ENCODE assay signal across 17 cellular contexts in the genomic region with DNA sequence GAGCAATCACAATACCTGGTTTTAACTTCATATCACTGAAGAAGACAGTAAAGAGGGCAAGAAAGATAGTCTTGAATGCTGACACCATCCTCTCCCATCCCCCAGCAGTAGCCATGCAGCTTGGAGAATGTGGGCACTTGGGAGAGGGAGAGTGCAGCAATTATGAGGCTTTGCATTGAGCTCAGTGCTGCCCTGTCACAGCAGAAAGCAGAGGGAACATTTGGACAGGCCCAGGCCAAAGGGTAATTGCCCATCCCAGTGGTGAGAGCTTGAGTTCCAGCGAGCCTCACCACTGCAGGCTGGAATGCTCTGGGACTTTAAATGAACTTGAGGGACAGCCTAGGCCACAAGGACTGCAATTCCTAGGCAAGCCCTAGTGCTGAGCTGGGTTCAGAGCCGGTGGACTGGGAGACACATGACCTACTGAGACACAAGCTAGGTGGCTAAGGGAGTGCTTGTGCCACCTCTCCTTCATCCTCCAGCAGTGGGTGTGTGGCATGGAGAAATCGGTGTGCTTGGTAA. TPM values are rescaled to one million over a fixed set of nuclear protein-coding genes. Genes with fewer than 3 reads are reported as not detected.
DNase-seq lines count a peak whose midpoint lies in the region; ATAC-seq and TF ChIP-seq lines count a peak whose summit lies in the region.
"Had no signal": no experiment of that assay in that cellular context is flagged by ENCODE, and none has a peak within 500 bp of the region (broad histone marks: within the 10 kb centered on the region; RNA-seq: fewer than 3 reads in every experiment).

No MANE protein-coding gene starts in this region.

- intact Hi-C loops in natural killer cell (cut with micrococcal nuclease) (no loop called here), spleen (cut with DNase I; ENCODE audit: low total_unique reads) (no loop called here), stomach (cut with DNase I; ENCODE audit: low total_unique reads) (no loop called here)

- no peak overlapping the region for H3K27ac Mint-ChIP-seq in natural killer cell treated with Interleukin-12 subunit alpha and Interleukin-12 subunit beta and Interleukin-15 and Interleukin-18, amount 100 ng/mL, for 72 hours
- no peak overlapping the region for H3K27ac Mint-ChIP-seq in natural killer cell
- H3K27ac Mint-ChIP-seq: CD4-positive, alpha-beta T cell; H9 had no signal

- TF ChIP-seq EP300 in stomach (IDR thresholded peaks at IDR 0.05): no peak

- peaks cover 0 to 16% of the 10 kb centered on the region in 2 donors for H3K4me1 ChIP-seq in right atrium auricular region
- H3K4me1 ChIP-seq in spleen: no peaks in the 10 kb centered on the region
- H3K4me1 ChIP-seq in stomach: no peaks in the 10 kb centered on the region
- H3K4me1 ChIP-seq: BLaER1 treated with 17β-estradiol and CSF1 and Interleukin-3, amounts not matched to agents 10 nM and 100 nM had no signal

- DNase-seq in natural killer cell treated with Interleukin-12 subunit alpha and Interleukin-12 subunit beta and Interleukin-15 and Interleukin-18, amount 100 ng/mL, for 72 hours (ENCODE audit: low spot score): no peak
- DNase-seq in natural killer cell (no peak), right atrium auricular region (ENCODE audit: low spot score) (no peak), spleen (peak; percentile 33), stomach (no peak), NCI-H526 treated with DMSO at 0.1 percent for 48 hours (lab: John Stamatoyannopoulos, UW) (no peak)
- DNase-seq: ACHN; CD4-positive, alpha-beta T cell; DMS79; GOT3; H9 had no signal

- H3K4me3 ChIP-seq in right atrium auricular region: no peak overlapping the region
- H3K4me3 ChIP-seq in spleen: no peak overlapping the region
- H3K4me3 ChIP-seq in stomach: no peak overlapping the region
- H3K4me3 ChIP-seq: BLaER1 treated with 17β-estradiol and CSF1 and Interleukin-3, amounts not matched to agents 10 nM and 100 nM; GM12878 had no signal

- no peaks in the 10 kb centered on the region for H3K36me3 ChIP-seq in right atrium auricular region
- no peaks in the 10 kb centered on the region for H3K36me3 ChIP-seq in spleen
- H3K36me3 ChIP-seq in stomach: no peaks in the 10 kb centered on the region
- H3K36me3 ChIP-seq: BLaER1 treated with 17β-estradiol and CSF1 and Interleukin-3, amounts not matched to agents 10 nM and 100 nM had no signal

- no peaks in the 10 kb centered on the region for H3K36me3 Mint-ChIP-seq in natural killer cell treated with Interleukin-12 subunit alpha and Interleukin-12 subunit beta and Interleukin-15 and Interleukin-18, amount 100 ng/mL, for 72 hours
- no peaks in the 10 kb centered on the region for H3K36me3 Mint-ChIP-seq in natural killer cell

- TF ChIP-seq CTCF in natural killer cell (IDR thresholded peaks at IDR 0.05) (no peak), right atrium auricular region (IDR thresholded peaks at IDR 0.05) (no peak), spleen (IDR thresholded peaks at IDR 0.05 in 8 of 11, conservative IDR thresholded peaks at IDR 0.05 in 3 of 11) (no peak), stomach (IDR thresholded peaks at IDR 0.05) (no peak)

- H3K4me3 Mint-ChIP-seq in natural killer cell treated with Interleukin-12 subunit alpha and Interleukin-12 subunit beta and Interleukin-15 and Interleukin-18, amount 100 ng/mL, for 72 hours: no peak overlapping the region
- no peak overlapping the region for H3K4me3 Mint-ChIP-seq in natural killer cell
- H3K4me3 Mint-ChIP-seq: CD4-positive, alpha-beta T cell; H9 had no signal

- WGBS in spleen, 5 donors: 83 to 96% (median 91%) methylated on average over 3 of the region's 3 CpGs
- 80 to 91% (median 84%) methylated on average over 3 of the region's 3 CpGs for WGBS in stomach, 5 donors

- peak; percentile 24 to 43 for ATAC-seq in natural killer cell treated with Interleukin-12 subunit alpha and Interleukin-12 subunit beta and Interleukin-15 and Interleukin-18, amount 100 ng/mL, for 72 hours
- ATAC-seq in natural killer cell (no peak), GM18505 (IDR thresholded peaks at IDR 0.05; ENCODE audit: unreplicated experiment) (no peak)
- ATAC-seq: GM12878 had no signal

- H3K27me3 ChIP-seq in right atrium auricular region (no peaks in the 10 kb centered on the region), spleen (replicated peaks in 1 of 7) (no peaks in the 10 kb centered on the region), stomach (no peaks in the 10 kb centered on the region)
- H3K27me3 ChIP-seq: BLaER1 treated with 17β-estradiol and CSF1 and Interleukin-3, amounts not matched to agents 10 nM and 100 nM had no signal

- peak overlapping the region; percentile 27 to 60 for H3K27ac ChIP-seq in right atrium auricular region
- no peak overlapping the region for H3K27ac ChIP-seq in spleen
- no peak overlapping the region for H3K27ac ChIP-seq in stomach
- H3K27ac ChIP-seq: BLaER1 treated with 17β-estradiol and CSF1 and Interleukin-3, amounts not matched to agents 10 nM and 100 nM had no signal

- H3K9me3 Mint-ChIP-seq in natural killer cell treated with Interleukin-12 subunit alpha and Interleukin-12 subunit beta and Interleukin-15 and Interleukin-18, amount 100 ng/mL, for 72 hours: no peaks in the 10 kb centered on the region
- peaks cover 0 to 3% of the 10 kb centered on the region in 2 donors for H3K9me3 Mint-ChIP-seq in natural killer cell

- H3K9me3 ChIP-seq in right atrium auricular region: no peaks in the 10 kb centered on the region
- no peaks in the 10 kb centered on the region for H3K9me3 ChIP-seq in spleen
- H3K9me3 ChIP-seq in stomach: peaks cover 0 to 8% (median 0%) of the 10 kb centered on the region in 4 donors

- no peaks in the 10 kb centered on the region for H3K4me1 Mint-ChIP-seq in natural killer cell treated with Interleukin-12 subunit alpha and Interleukin-12 subunit beta and Interleukin-15 and Interleukin-18, amount 100 ng/mL, for 72 hours (ENCODE audit: low read depth in 2 of 2)
- no peaks in the 10 kb centered on the region for H3K4me1 Mint-ChIP-seq in natural killer cell
- H3K4me1 Mint-ChIP-seq: H9 had no signal

- no peak for TF ChIP-seq POLR2A in spleen (IDR thresholded peaks at IDR 0.05)
- TF ChIP-seq POLR2A in GM18505 (IDR thresholded peaks at IDR 0.05; ENCODE audit: borderline replicate concordance, extremely low read depth, insufficient read depth, insufficient read length): no peak
- no peak for TF ChIP-seq POLR2A in stomach (IDR thresholded peaks at IDR 0.05)

- peaks cover 4 to 18% of the 10 kb centered on the region in 2 donors for H3K27me3 Mint-ChIP-seq in natural killer cell treated with Interleukin-12 subunit alpha and Interleukin-12 subunit beta and Interleukin-15 and Interleukin-18, amount 100 ng/mL, for 72 hours
- peaks cover 2 to 7% of the 10 kb centered on the region in 2 donors for H3K27me3 Mint-ChIP-seq in natural killer cell (ENCODE audit: low read depth in 2 of 2)
- H3K27me3 Mint-ChIP-seq: CD4-positive, alpha-beta T cell had no signal

RNA-seq across cellular contexts. Expression of gene CORIN, which starts 36.3 kb away (rescaled TPM):
- total RNA-seq in natural killer cell treated with Interleukin-12 subunit alpha and Interleukin-12 subunit beta and Interleukin-15 and Interleukin-18, amount 100 ng/mL, for 72 hours: not detected
- total RNA-seq in natural killer cell: under 1 TPM in 1 of 3 donors, not detected in 2; 0.78 TPM
- 100 to 1,000 TPM in 1 of 2 donors, 10 to 100 TPM in 1; 42.3 to 180 TPM for total RNA-seq in right atrium auricular region
- total RNA-seq in spleen: 10 to 100 TPM in 1 of 7 donors, 1 to 10 TPM in 3, under 1 TPM in 3; 0.23 to 12.3 (median 1.3) TPM
- polyA plus RNA-seq in spleen: under 1 TPM; 0.26 to 0.48 (median 0.41) TPM
- 1 to 10 TPM in 2 of 5 donors, under 1 TPM in 1, not detected in 2; 0.45 to 1.7 (median 1.1) TPM for total RNA-seq in stomach
- under 1 TPM; 0.31 to 0.33 (median 0.31) TPM for polyA plus RNA-seq in stomach
- total RNA-seq: A172, G401, HT-29 had no signal

Comparison
In these comparisons a context has a peak if more than half of its experiments do, and no peak if none do; other contexts are left out.
1. ATAC-seq: peak in natural killer cell treated with Interleukin-12 subunit alpha and Interleukin-12 subunit beta and Interleukin-15 and Interleukin-18, amount 100 ng/mL, for 72 hours (2 of 2); none in natural killer cell (0 of 3) and GM18505 (single experiment).
2. H3K27ac ChIP-seq: peak in right atrium auricular region (2 of 2); none in spleen (0 of 8) and stomach (0 of 5).